ENCODE assay signal across 24 cellular contexts in the genomic region with DNA sequence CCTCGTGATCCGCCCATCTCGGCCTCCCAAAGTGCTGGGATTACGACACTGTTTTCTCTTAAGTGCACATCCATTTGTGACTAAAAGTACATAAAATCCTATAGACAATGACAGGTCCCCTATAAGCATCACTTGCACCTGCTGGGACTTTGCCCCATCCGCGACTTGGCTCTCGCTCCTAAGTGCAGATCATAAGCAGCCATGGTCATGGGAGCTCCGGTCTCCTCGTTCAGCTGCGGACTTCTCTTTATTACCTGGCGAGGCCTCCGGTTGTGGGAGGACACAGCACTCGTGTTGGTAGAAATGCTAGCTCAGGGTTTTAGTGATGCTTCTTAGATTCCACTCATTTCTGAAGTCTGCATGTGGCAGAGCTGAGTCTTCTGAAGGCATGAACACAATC.
"Had no signal": no experiment of that assay in that cellular context is flagged by ENCODE, and none has a peak within 500 bp of the region (broad histone marks: within the 10 kb centered on the region; RNA-seq: fewer than 3 reads in every experiment).

No MANE protein-coding gene starts in this region.

- ATAC-seq: naive thymus-derived CD8-positive, alpha-beta T cell; psoas muscle; right lobe of liver; stimulated activated memory B cell treated with anti-CD40 and anti-IgM and Interleukin-4, amounts not matched to agents 10 μg/mL and 1 μg/mL and 100 μg/mL, for 72 hours; stimulated activated naive CD8-positive, alpha-beta T cell treated with anti-CD3 and anti-CD28 coated beads, Interleukin-15, amount 100 ng/mL, for 72 hours had no signal

- H3K27me3 ChIP-seq: right lobe of liver, tibial nerve, uterus had no signal

- H3K27me3 Mint-ChIP-seq: stimulated activated memory B cell treated with anti-CD40 and anti-IgM and Interleukin-4, amounts not matched to agents 10 μg/mL and 1 μg/mL and 100 μg/mL, for 72 hours; stimulated activated naive CD8-positive, alpha-beta T cell treated with anti-CD3 and anti-CD28 coated beads, Interleukin-15, amount 100 ng/mL, for 72 hours had no signal

- H3K4me3 Mint-ChIP-seq: immature natural killer cell; naive thymus-derived CD8-positive, alpha-beta T cell; neural crest cell; stimulated activated memory B cell treated with anti-CD40 and anti-IgM and Interleukin-4, amounts not matched to agents 10 μg/mL and 1 μg/mL and 100 μg/mL, for 72 hours; stimulated activated naive CD8-positive, alpha-beta T cell treated with anti-CD3 and anti-CD28 coated beads, Interleukin-15, amount 100 ng/mL, for 72 hours; type B pancreatic cell had no signal

- H3K27ac ChIP-seq: left ventricle myocardium inferior, parathyroid adenoma, psoas muscle, right lobe of liver, tibial nerve, uterus had no signal

- H3K9me3 ChIP-seq: left ventricle myocardium inferior, psoas muscle, right lobe of liver, tibial nerve, uterus had no signal

- H3K4me3 ChIP-seq: left ventricle myocardium inferior, lung, psoas muscle, right lobe of liver, smooth muscle cell, tibial nerve, uterus had no signal

- H3K27ac Mint-ChIP-seq: immature natural killer cell; naive thymus-derived CD8-positive, alpha-beta T cell; stimulated activated memory B cell treated with anti-CD40 and anti-IgM and Interleukin-4, amounts not matched to agents 10 μg/mL and 1 μg/mL and 100 μg/mL, for 72 hours; stimulated activated naive CD8-positive, alpha-beta T cell treated with anti-CD3 and anti-CD28 coated beads, Interleukin-15, amount 100 ng/mL, for 72 hours; type B pancreatic cell had no signal

- DNase-seq: hippocampal formation; immature natural killer cell; kidney; left ventricle myocardium inferior; midbrain; naive thymus-derived CD8-positive, alpha-beta T cell; nucleus accumbens; psoas muscle; right lobe of liver; stimulated activated CD4-positive, alpha-beta T cell treated with anti-CD3 and anti-CD28 coated beads, Interleukin-1b, Interleukin-23, amount 100 ng/mL, for 48 hours; stimulated activated CD4-positive, alpha-beta T cell treated with anti-CD3 and anti-CD28 coated beads, Interleukin-2, amount 100 ng/mL, for 48 hours; stimulated activated CD4-positive, alpha-beta T cell treated with anti-CD3 and anti-CD28 coated beads, Interleukin-4, amount 100 ng/mL, for 4 hours; stimulated activated CD8-positive, alpha-beta memory T cell treated with anti-CD3 and anti-CD28 coated beads, Interleukin-4, amount 100 ng/mL, for 48 hours; stimulated activated naive CD4-positive, alpha-beta T cell treated with Interleukin-2 at 50 U/mL for 16 hours; stimulated activated naive CD8-positive, alpha-beta T cell treated with anti-CD3 and anti-CD28 coated beads, Interleukin-15, amount 100 ng/mL, for 72 hours; substantia nigra; uterus had no signal

- H3K4me1 ChIP-seq: left ventricle myocardium inferior, parathyroid adenoma, psoas muscle, right lobe of liver, tibial nerve, uterus had no signal

- H3K36me3 ChIP-seq: left ventricle myocardium inferior, right lobe of liver, tibial nerve, uterus had no signal

- H3K4me1 Mint-ChIP-seq: immature natural killer cell; naive thymus-derived CD8-positive, alpha-beta T cell; neural crest cell; stimulated activated memory B cell treated with anti-CD40 and anti-IgM and Interleukin-4, amounts not matched to agents 10 μg/mL and 1 μg/mL and 100 μg/mL, for 72 hours; stimulated activated naive CD8-positive, alpha-beta T cell treated with anti-CD3 and anti-CD28 coated beads, Interleukin-15, amount 100 ng/mL, for 72 hours had no signal

- H3K36me3 Mint-ChIP-seq: immature natural killer cell; naive thymus-derived CD8-positive, alpha-beta T cell; stimulated activated memory B cell treated with anti-CD40 and anti-IgM and Interleukin-4, amounts not matched to agents 10 μg/mL and 1 μg/mL and 100 μg/mL, for 72 hours; type B pancreatic cell had no signal

- H3K9me3 Mint-ChIP-seq: neural crest cell; stimulated activated memory B cell treated with anti-CD40 and anti-IgM and Interleukin-4, amounts not matched to agents 10 μg/mL and 1 μg/mL and 100 μg/mL, for 72 hours; stimulated activated naive CD8-positive, alpha-beta T cell treated with anti-CD3 and anti-CD28 coated beads, Interleukin-15, amount 100 ng/mL, for 72 hours; type B pancreatic cell had no signal

- H3K9ac ChIP-seq: parathyroid adenoma had no signal
